In the genomic region with DNA sequence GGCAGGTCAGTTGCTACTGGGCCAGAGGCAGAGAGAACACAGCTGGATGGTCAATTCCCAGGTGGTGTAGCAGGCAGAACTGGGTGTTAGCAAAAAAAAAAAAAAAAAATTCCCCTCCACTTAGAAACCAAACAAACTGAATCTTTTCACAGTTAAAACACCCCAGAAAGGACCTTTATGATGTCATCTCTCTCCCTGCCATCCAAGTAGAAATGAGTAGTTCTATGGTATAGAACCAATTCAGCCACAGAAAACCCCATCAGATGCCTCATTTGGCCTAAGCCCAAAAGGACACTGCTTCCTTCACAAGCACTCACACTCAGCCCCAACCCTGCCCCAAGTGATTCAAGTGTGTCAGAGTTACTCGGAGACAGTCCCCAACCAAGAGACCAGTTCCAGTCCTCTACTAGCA, we compare ENCODE assay signal across 17 cellular contexts.
DNase-seq lines count a peak whose midpoint lies in the region; ATAC-seq, FAIRE-seq and TF ChIP-seq lines count a peak whose summit lies in the region.
"Had no signal": no experiment of that assay in that cellular context is flagged by ENCODE, and none has a peak within 500 bp of the region (broad histone marks: within the 10 kb centered on the region; RNA-seq: fewer than 3 reads in every experiment).

No MANE protein-coding gene starts in this region.

- ATAC-seq in activated naive CD4-positive, alpha-beta T cell treated with anti-CD3 and anti-CD28 coated beads, Interleukin-2, amount 50 U/mL, for 72 hours, result peak; percentile 38 to 68
- ATAC-seq in HG02610 (IDR thresholded peaks at IDR 0.05; ENCODE audit: unreplicated experiment), result peak; percentile 43
- ATAC-seq in activated T-helper 17 cell treated with anti-CD3 and anti-CD28 coated beads, Interleukin-2, amount 50 U/mL, for 72 hours (replicated peaks), result peak; percentile 70

- peak in 1 of 2 donors; percentile 5 for DNase-seq in activated naive CD4-positive, alpha-beta T cell treated with anti-CD3 and anti-CD28 coated beads, Interleukin-2, amount 50 U/mL, for 72 hours (ENCODE audit: low spot score in 2 of 2)
- DNase-seq in activated naive CD4-positive, alpha-beta T cell (lab: John Stamatoyannopoulos, UW), result no peak
- DNase-seq in osteoblast (ENCODE audit: insufficient read length, low spot score, missing footprints), result no peak
- no peak for DNase-seq in frontal cortex (ENCODE audit: low spot score in 2 of 2)
- DNase-seq in NCI-H2196 treated with DMSO at 0.1 percent for 48 hours (lab: John Stamatoyannopoulos, UW; ENCODE audit: unreplicated experiment), result no peak
- no peak for DNase-seq in WERI-Rb-1
- DNase-seq: BE2C; CD4-positive, alpha-beta memory T cell; DND-41; GF-D8; Karpas-422; MM.1S; NCI-H187 treated with DMSO at 0.1 percent for 48 hours; NCI-H774 had no signal

- H3K27ac Mint-ChIP-seq in activated naive CD4-positive, alpha-beta T cell treated with anti-CD3 and anti-CD28 coated beads, Interleukin-2, amount 50 U/mL, for 72 hours, result peak overlapping the region in 1 of 2 donors; percentile 69
- H3K27ac Mint-ChIP-seq in activated T-helper 17 cell treated with anti-CD3 and anti-CD28 coated beads, Interleukin-2, amount 50 U/mL, for 72 hours, result peak overlapping the region; percentile 59

- no peaks in the 10 kb centered on the region for H3K27me3 ChIP-seq in osteoblast (ENCODE audit: insufficient read depth, low read length)
- H3K27me3 ChIP-seq in WERI-Rb-1 (ENCODE audit: insufficient read depth, low read depth, severe bottlenecking), result no peaks in the 10 kb centered on the region
- H3K27me3 ChIP-seq: BE2C had no signal

- no peak overlapping the region for H3K4me2 ChIP-seq in osteoblast (ENCODE audit: insufficient read depth, low read length)

- peaks cover 33% of the 10 kb centered on the region for H3K4me1 ChIP-seq in osteoblast (ENCODE audit: insufficient read depth, low read length)
- H3K4me1 ChIP-seq: BE2C had no signal

- H3K4me1 Mint-ChIP-seq in activated T-helper 17 cell treated with anti-CD3 and anti-CD28 coated beads, Interleukin-2, amount 50 U/mL, for 72 hours, result peaks cover 14% of the 10 kb centered on the region
- H3K4me1 Mint-ChIP-seq: CD4-positive, alpha-beta memory T cell had no signal

- TF ChIP-seq CTCF in osteoblast (IDR thresholded peaks at IDR 0.05; ENCODE audit: extremely low read depth, low read depth, low read length) (no peak), WERI-Rb-1 (IDR thresholded peaks at IDR 0.05; ENCODE audit: low read depth, low read length) (no peak)

- H3K27ac ChIP-seq in osteoblast (ENCODE audit: low read depth, low read length) (no peak overlapping the region), WERI-Rb-1 (no peak overlapping the region)

- FAIRE-seq in frontal cortex (lab: Jason Lieb, UNC), result no peak
- FAIRE-seq: H54 had no signal

- no peaks in the 10 kb centered on the region for H3K9me3 ChIP-seq in osteoblast (ENCODE audit: low read depth, low read length)
- H3K9me3 ChIP-seq in WERI-Rb-1 (ENCODE audit: severe bottlenecking), result no peaks in the 10 kb centered on the region
- H3K9me3 ChIP-seq: BE2C had no signal

- no peaks in the 10 kb centered on the region for H3K36me3 ChIP-seq in osteoblast (ENCODE audit: insufficient read depth, low read length)
- H3K36me3 ChIP-seq in WERI-Rb-1, result no peaks in the 10 kb centered on the region

- H4K20me1 ChIP-seq in osteoblast (ENCODE audit: insufficient read depth, low read length), result no peaks in the 10 kb centered on the region

- no peaks in the 10 kb centered on the region for H3K79me2 ChIP-seq in osteoblast (ENCODE audit: insufficient read depth, low read length)

- H3K4me3 ChIP-seq in osteoblast (ENCODE audit: insufficient read depth, low read length), result no peak overlapping the region
- no peak overlapping the region for H3K4me3 ChIP-seq in WERI-Rb-1 (ENCODE audit: low read depth, low read length)

- peaks cover 3% of the 10 kb centered on the region for H3K27me3 Mint-ChIP-seq in activated T-helper 17 cell treated with anti-CD3 and anti-CD28 coated beads, Interleukin-2, amount 50 U/mL, for 72 hours
- H3K27me3 Mint-ChIP-seq: CD4-positive, alpha-beta memory T cell had no signal

- peak overlapping the region; percentile 21 for H2AFZ ChIP-seq in osteoblast (ENCODE audit: low read length)

- no peaks in the 10 kb centered on the region for H3K36me3 Mint-ChIP-seq in activated naive CD4-positive, alpha-beta T cell treated with anti-CD3 and anti-CD28 coated beads, Interleukin-2, amount 50 U/mL, for 72 hours
- H3K36me3 Mint-ChIP-seq in activated T-helper 17 cell treated with anti-CD3 and anti-CD28 coated beads, Interleukin-2, amount 50 U/mL, for 72 hours (ENCODE audit: low read depth), result no peaks in the 10 kb centered on the region
- H3K36me3 Mint-ChIP-seq: CD4-positive, alpha-beta memory T cell had no signal

- H3K4me3 Mint-ChIP-seq in activated T-helper 17 cell treated with anti-CD3 and anti-CD28 coated beads, Interleukin-2, amount 50 U/mL, for 72 hours, result no peak overlapping the region
- H3K4me3 Mint-ChIP-seq: CD4-positive, alpha-beta memory T cell had no signal

- H3K9me3 Mint-ChIP-seq in activated naive CD4-positive, alpha-beta T cell treated with anti-CD3 and anti-CD28 coated beads, Interleukin-2, amount 50 U/mL, for 72 hours, result no peaks in the 10 kb centered on the region
- no peaks in the 10 kb centered on the region for H3K9me3 Mint-ChIP-seq in activated T-helper 17 cell treated with anti-CD3 and anti-CD28 coated beads, Interleukin-2, amount 50 U/mL, for 72 hours
